19 cellular contexts compared by ENCODE assay signal in the genomic region with DNA sequence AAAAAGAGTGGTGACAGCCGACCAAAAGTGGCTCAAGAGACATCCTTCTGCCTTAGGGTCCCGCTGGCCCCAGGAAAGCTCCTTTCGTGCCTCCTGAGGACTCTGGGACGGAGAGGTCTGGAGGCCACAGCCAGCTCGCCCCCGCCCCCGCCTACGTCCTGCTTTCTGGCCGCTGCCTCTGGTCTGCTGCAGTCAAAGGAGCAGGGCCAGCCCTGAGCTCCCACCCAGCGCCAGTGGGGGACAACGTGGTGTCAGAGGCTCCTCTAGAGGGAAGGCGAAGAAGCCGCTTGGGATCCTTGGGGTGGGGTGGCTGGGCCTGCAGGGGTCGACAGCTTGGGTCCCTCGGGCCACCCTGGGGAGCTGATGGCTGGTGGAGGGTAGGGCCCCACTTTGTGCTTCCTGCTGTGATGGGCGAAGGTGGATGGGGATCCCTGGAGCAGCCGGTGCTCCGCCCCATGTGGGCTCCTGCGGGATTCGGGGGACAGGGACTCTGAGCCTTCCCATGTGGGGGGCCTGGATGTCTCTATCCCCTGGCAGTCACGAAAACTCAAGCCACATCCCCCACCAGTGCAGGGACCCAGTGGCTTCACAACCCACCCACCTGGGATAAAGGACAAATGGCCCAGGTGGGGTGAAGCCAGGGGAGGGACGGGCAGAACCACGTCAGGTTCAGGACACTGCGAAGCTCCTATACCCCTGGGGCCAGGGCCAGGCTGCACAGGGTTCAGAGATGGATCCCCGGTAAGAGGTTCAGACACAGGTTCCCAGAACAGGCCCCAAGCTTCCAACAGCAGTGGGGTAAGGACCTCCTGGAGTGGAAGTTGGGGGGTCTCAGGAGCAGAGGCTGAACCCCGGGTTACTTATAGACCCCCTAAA. TPM values are rescaled to one million over a fixed set of nuclear protein-coding genes. Genes with fewer than 3 reads are reported as not detected.
"Had no signal": no experiment of that assay in that cellular context is flagged by ENCODE, and none has a peak within 500 bp of the region (broad histone marks: within the 10 kb centered on the region; RNA-seq: fewer than 3 reads in every experiment).

No MANE protein-coding gene starts in this region.

- H3K9me3 Mint-ChIP-seq: activated CD8-positive, alpha-beta T cell treated with anti-CD3 and anti-CD28 coated beads for 36 hours; activated naive CD8-positive, alpha-beta T cell treated with anti-CD3 and anti-CD28 coated beads, Interleukin-2, amount 10 ng/mL, durations not matched to agents 7 days and 5 days; T-helper 1 cell treated with Interleukin-12 subunit alpha and Interleukin-12 subunit beta and Interleukin-4 antibody, amounts not matched to agents 30 μg/mL and 1 μg/mL, for 36 hours had no signal

- H3K4me1 ChIP-seq: ascending aorta, body of pancreas had no signal

- DNase-seq: activated CD4-positive, alpha-beta T cell treated with anti-CD3 and anti-CD28 coated beads for 4 hours; activated CD8-positive, alpha-beta memory T cell treated with anti-CD3 and anti-CD28 coated beads, Interleukin-2, amount 50 U/mL, for 4 hours; activated CD8-positive, alpha-beta T cell treated with anti-CD3 and anti-CD28 coated beads for 36 hours; activated naive CD4-positive, alpha-beta T cell treated with anti-CD3 and anti-CD28 coated beads, Interleukin-2, amount 50 U/mL, for 16 hours; activated naive CD8-positive, alpha-beta T cell treated with anti-CD3 and anti-CD28 coated beads, Interleukin-2, amount 10 ng/mL, durations not matched to agents 7 days and 5 days; body of pancreas; central memory CD4-positive, alpha-beta T cell; Kasumi-1; KBM-7; NCI-H146; NCI-H187 treated with DMSO at 0.1 percent for 48 hours; NCI-H2081 treated with DMSO at 0.1 percent for 48 hours; NCI-H446; NCI-H524; PC-9 had no signal

- H3K4me1 Mint-ChIP-seq: activated naive CD8-positive, alpha-beta T cell treated with anti-CD3 and anti-CD28 coated beads, Interleukin-2, amount 10 ng/mL, durations not matched to agents 7 days and 5 days had no signal

- H3K9me3 ChIP-seq: ascending aorta, body of pancreas had no signal

- H2AFZ ChIP-seq: PC-9 had no signal

- H3K4me2 ChIP-seq: PC-9 had no signal

- H3K27ac Mint-ChIP-seq: activated CD8-positive, alpha-beta T cell treated with anti-CD3 and anti-CD28 coated beads for 36 hours; activated naive CD8-positive, alpha-beta T cell treated with anti-CD3 and anti-CD28 coated beads, Interleukin-2, amount 10 ng/mL, durations not matched to agents 7 days and 5 days; T-helper 1 cell treated with Interleukin-12 subunit alpha and Interleukin-12 subunit beta and Interleukin-4 antibody, amounts not matched to agents 30 μg/mL and 1 μg/mL, for 36 hours had no signal

- H3K27ac ChIP-seq: ascending aorta, body of pancreas, PC-9, SK-N-MC had no signal

- H3K27me3 ChIP-seq: ascending aorta, body of pancreas had no signal

- ATAC-seq: activated CD4-positive, CD25-positive, alpha-beta regulatory T cell treated with anti-CD3 and anti-CD28 coated beads, Interleukin-2, amount 50 U/mL, for 24 hours; activated CD8-positive, alpha-beta T cell treated with anti-CD3 and anti-CD28 coated beads for 36 hours; body of pancreas had no signal

- H3K4me3 ChIP-seq: ascending aorta, body of pancreas, PC-9, SK-N-MC had no signal

- H3K4me3 Mint-ChIP-seq: activated CD8-positive, alpha-beta T cell treated with anti-CD3 and anti-CD28 coated beads for 36 hours; activated naive CD8-positive, alpha-beta T cell treated with anti-CD3 and anti-CD28 coated beads, Interleukin-2, amount 10 ng/mL, durations not matched to agents 7 days and 5 days; T-helper 1 cell treated with Interleukin-12 subunit alpha and Interleukin-12 subunit beta and Interleukin-4 antibody, amounts not matched to agents 30 μg/mL and 1 μg/mL, for 36 hours had no signal

RNA-seq across cellular contexts. Expression of a gene that starts 9.0 kb away (rescaled TPM):
- total RNA-seq: activated naive CD8-positive, alpha-beta T cell treated with anti-CD3 and anti-CD28 coated beads, Interleukin-2, amount 10 ng/mL, durations not matched to agents 7 days and 5 days; ascending aorta had no signal
